ENCODE assay signal across 15 cellular contexts in the genomic region with DNA sequence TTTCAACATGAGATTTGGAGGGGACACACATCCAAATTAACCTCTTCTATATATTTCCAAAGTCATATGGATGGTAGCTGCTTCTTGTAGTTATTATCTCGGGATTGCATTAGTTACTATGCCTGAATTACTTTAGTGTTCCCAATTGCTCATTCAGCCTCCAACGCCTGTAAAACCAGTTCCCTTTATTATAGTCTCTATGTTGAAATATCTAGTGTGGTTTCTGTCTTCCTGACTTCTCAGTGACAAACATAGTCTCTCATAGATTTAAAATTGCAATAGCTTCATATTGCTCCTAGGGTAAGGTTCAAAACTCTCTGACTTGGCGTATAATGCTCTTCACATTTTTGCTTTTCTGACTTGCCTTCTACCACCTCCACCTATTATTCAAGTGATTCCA.
A peak's percentile ranks its signal among the peaks of the same experiment; 100 is the strongest.
DNase-seq lines count a peak whose midpoint lies in the region; ATAC-seq lines count a peak whose summit lies in the region.
"Had no signal": no experiment of that assay in that cellular context is flagged by ENCODE, and none has a peak within 500 bp of the region (broad histone marks: within the 10 kb centered on the region; RNA-seq: fewer than 3 reads in every experiment).

No MANE protein-coding gene starts in this region.

- H3K27ac ChIP-seq in epithelial cell of prostate: peak overlapping the region; percentile 17
- H3K27ac ChIP-seq: RWPE1, SJSA1 had no signal

- no peak for ATAC-seq in HG03025 (IDR thresholded peaks at IDR 0.05; ENCODE audit: low FRiP score, unreplicated experiment)

- peak; percentile 86 for DNase-seq in MV-4-11 (lab: John Stamatoyannopoulos, UW)
- DNase-seq in SIG-M5 (lab: John Stamatoyannopoulos, UW): peak; percentile 2
- DNase-seq in epithelial cell of prostate (ENCODE audit: low read depth, low spot score): peak; percentile 8
- no peak for DNase-seq in NCI-H1417 treated with DMSO at 0.1 percent for 48 hours (lab: John Stamatoyannopoulos, UW)
- DNase-seq in activated gamma-delta T cell treated with Interleukin-2 at 50 U/mL for 16 hours: no peak
- no peak for DNase-seq in posterior cingulate gyrus
- DNase-seq: CD4-positive, alpha-beta T cell; NCI-H1092; NCI-H1694; NCI-H226; NCI-H524 treated with DMSO at 0.1 percent for 48 hours; OCI-M1 had no signal

- intact Hi-C loops in posterior cingulate gyrus (cut with DNase I): no loop called here

Comparison
In these comparisons a context has a peak if more than half of its experiments do, and no peak if none do; other contexts are left out.
1. DNase-seq: peak in MV-4-11 (single experiment), SIG-M5 (single experiment) and epithelial cell of prostate (single experiment); none in NCI-H1417 treated with DMSO at 0.1 percent for 48 hours (single experiment), activated gamma-delta T cell treated with Interleukin-2 at 50 U/mL for 16 hours (single experiment) and posterior cingulate gyrus (0 of 10).